ENCODE assay signal across 8 cellular contexts in genomic region chr6:156963712-156964700, GRCh38.
DNase-seq lines count a peak whose midpoint lies in the region; ATAC-seq, FAIRE-seq and TF ChIP-seq lines count a peak whose summit lies in the region.

No MANE protein-coding gene starts in this region.

- peaks cover 77% of the 10 kb centered on the region for H3K79me2 ChIP-seq in PC-3 (ENCODE audit: low read length)

- no peaks in the 10 kb centered on the region for H3K9me3 ChIP-seq in PC-3 (ENCODE audit: low read length)

- no peaks in the 10 kb centered on the region for H3F3A ChIP-seq in PC-3 (ENCODE audit: low read length, unreplicated experiment)

- ATAC-seq in PC-3, result peak; percentile 68
- no peak for ATAC-seq in HG03039 (IDR thresholded peaks at IDR 0.05; ENCODE audit: unreplicated experiment)
- ATAC-seq in GM21717 (IDR thresholded peaks at IDR 0.05; ENCODE audit: unreplicated experiment), result no peak

- no peak for FAIRE-seq in D721Med (lab: Jason Lieb, UNC)

- peak overlapping the region; percentile 15; the same call in 1 of the 2 replicates for H3K9ac ChIP-seq in PC-3 (ENCODE audit: low read length)

- peak overlapping the region; percentile 86 for H3K4me2 ChIP-seq in PC-3 (ENCODE audit: low read length)

- no peak for TF ChIP-seq CTCF in PC-3 (conservative IDR thresholded peaks at IDR 0.05; ENCODE audit: low read depth, low read length)
- TF ChIP-seq CTCF in epithelial cell of esophagus (IDR thresholded peaks at IDR 0.05; ENCODE audit: insufficient read depth, low read depth, low read length, missing control alignments), result no peak
- TF ChIP-seq CTCF in D721Med (IDR thresholded peaks at IDR 0.05; ENCODE audit: insufficient read depth, missing control alignments), result no peak

- no peaks in the 10 kb centered on the region for H4K20me1 ChIP-seq in PC-3 (ENCODE audit: low read length)

- H3K9me2 ChIP-seq in PC-3 (replicated peaks; ENCODE audit: low read length), result no peaks in the 10 kb centered on the region

- intact Hi-C loops in PC-3 (cut with micrococcal nuclease), result loop anchor here (2.0 kb wide), 1 partner anchor 27 kb away; no protein-coding TSS in a partner anchor

- H3K36me3 ChIP-seq in PC-3 (ENCODE audit: low read depth, low read length), result no peaks in the 10 kb centered on the region

- peak overlapping the region; percentile 61; the same call in 1 of the 2 replicates for H2AFZ ChIP-seq in PC-3 (ENCODE audit: low read length)

- CTCF ChIA-PET in PC-3 (lab: Charles Lee), result no interaction called here

- peaks cover 23% of the 10 kb centered on the region for H3K4me1 ChIP-seq in PC-3 (ENCODE audit: insufficient read depth, low read length)

- peak overlapping the region; percentile 56 for H3K4me3 ChIP-seq in PC-3 (ENCODE audit: low read length)
- H3K4me3 ChIP-seq in epithelial cell of esophagus (ENCODE audit: low read length), result no peak overlapping the region

- POLR2A ChIA-PET in PC-3 (lab: Charles Lee; ENCODE audit: unreplicated experiment), result interaction anchor here (0.7 kb wide), 1 partner anchor 126 kb away, joined by 3 read pairs; no protein-coding TSS in a partner anchor

- H3K27me3 ChIP-seq in PC-3 (ENCODE audit: low read length), result no peaks in the 10 kb centered on the region

- DNase-seq in activated CD4-positive, alpha-beta T cell treated with anti-CD3 and anti-CD28 coated beads for 48 hours, result peak; percentile 65
- DNase-seq in activated CD4-positive, alpha-beta T cell treated with anti-CD3 and anti-CD28 coated beads, Interleukin-2, amount 50 U/mL, for 1 hour, result no peak
- DNase-seq in PC-3 (peak; percentile 58), epithelial cell of esophagus (ENCODE audit: low read depth) (peak; percentile 73), pons (ENCODE audit: low spot score) (peak; percentile 76), D721Med (ENCODE audit: insufficient read length, low spot score) (no peak)

- peak overlapping the region; percentile 49 for H3K27ac ChIP-seq in PC-3 (ENCODE audit: low read length)

- BruUV-seq in PC-3 (replicated peaks; lab: Mats Ljungman, UMichigan), result no TSS peak

Comparison
In these comparisons a context has a peak if more than half of its experiments do, and no peak if none do; other contexts are left out.
1. DNase-seq: peak in activated CD4-positive, alpha-beta T cell treated with anti-CD3 and anti-CD28 coated beads for 48 hours (single experiment), PC-3 (single experiment), epithelial cell of esophagus (single experiment) and pons (single experiment); none in activated CD4-positive, alpha-beta T cell treated with anti-CD3 and anti-CD28 coated beads, Interleukin-2, amount 50 U/mL, for 1 hour (single experiment) and D721Med (single experiment).